3 cellular contexts compared by ENCODE assay signal in the genomic region with DNA sequence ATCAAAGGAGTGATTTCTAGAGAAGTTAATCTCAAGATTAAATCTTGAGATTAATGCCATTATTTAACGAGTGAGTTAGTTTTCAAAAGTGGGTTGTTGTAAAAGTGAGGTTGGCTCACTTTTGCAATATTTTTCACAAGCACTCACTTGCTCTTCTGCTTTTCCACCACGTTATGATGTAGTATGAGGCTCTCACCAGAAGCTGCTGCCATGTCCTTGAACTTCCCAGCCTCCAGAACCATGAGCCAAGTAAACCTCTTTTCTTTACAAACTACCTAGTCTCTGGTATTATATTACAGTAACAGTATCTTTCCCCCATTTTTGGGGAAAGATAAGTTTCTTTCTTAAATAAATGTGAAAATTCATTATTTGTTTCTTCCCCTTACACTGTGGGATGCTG.
TF ChIP-seq lines count a peak whose summit lies in the region.

No MANE protein-coding gene starts in this region.

TF ChIP-seq in HepG2, 621 proteins besides CTCF, POLR2A, EP300 and RAD21:
- no peak for TF ChIP-seq TAF15 (IDR thresholded peaks at IDR 0.05; ENCODE audit: low read depth, low read length, poor library complexity, severe bottlenecking)
- peak; percentile 98 for TF ChIP-seq ZNF564 (CRISPR knock-in tag; IDR thresholded peaks at IDR 0.05)

TF ChIP-seq in HEK293, 187 proteins besides CTCF, POLR2A, EP300 and RAD21:
- peak; percentile 57 for TF ChIP-seq SETDB1 (IDR thresholded peaks at IDR 0.05; ENCODE audit: insufficient read length, low read length)
- TF ChIP-seq ZNF416 (tag by site-specific recombination; IDR thresholded peaks at IDR 0.05), result no peak
- TF ChIP-seq ZNF610 (tag by site-specific recombination; IDR thresholded peaks at IDR 0.05; ENCODE audit: borderline replicate concordance), result no peak
- no peak for TF ChIP-seq ZNF311 (tag by site-specific recombination; IDR thresholded peaks at IDR 0.05; ENCODE audit: borderline replicate concordance)
- no peak for TF ChIP-seq ZNF626 (tag by site-specific recombination; IDR thresholded peaks at IDR 0.05)
TF ChIP-seq in HEK293: peak in this region for 1.

TF ChIP-seq in K562, 482 proteins besides CTCF, POLR2A, EP300 and RAD21:
- TF ChIP-seq BCL6 (CRISPR knock-in tag; IDR thresholded peaks at IDR 0.05), result no peak
- TF ChIP-seq ZNF41 (CRISPR knock-in tag; conservative IDR thresholded peaks at IDR 0.05), result no peak
- no peak for TF ChIP-seq RBM22 (IDR thresholded peaks at IDR 0.05; ENCODE audit: low read depth, low read length, poor library complexity, severe bottlenecking)
- TF ChIP-seq ZNF143 (CRISPR knock-in tag; IDR thresholded peaks at IDR 0.05), result no peak
- peak; percentile 89 for TF ChIP-seq ZNF766 (CRISPR knock-in tag; conservative IDR thresholded peaks at IDR 0.05)
- TF ChIP-seq, protein P1, sequence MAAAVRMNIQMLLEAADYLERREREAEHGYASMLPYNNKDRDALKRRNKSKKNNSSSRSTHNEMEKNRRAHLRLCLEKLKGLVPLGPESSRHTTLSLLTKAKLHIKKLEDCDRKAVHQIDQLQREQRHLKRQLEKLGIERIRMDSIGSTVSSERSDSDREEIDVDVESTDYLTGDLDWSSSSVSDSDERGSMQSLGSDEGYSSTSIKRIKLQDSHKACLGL (CRISPR knock-in tag; IDR thresholded peaks at IDR 0.05; ENCODE audit: borderline replicate concordance, poor library complexity, severe bottlenecking), result no peak
- TF ChIP-seq XRCC4 (IDR thresholded peaks at IDR 0.05; ENCODE audit: extremely low read depth, insufficient read depth, insufficient read length), result no peak
